Comparison of ENCODE assay signal across 26 cellular contexts in the genomic region with DNA sequence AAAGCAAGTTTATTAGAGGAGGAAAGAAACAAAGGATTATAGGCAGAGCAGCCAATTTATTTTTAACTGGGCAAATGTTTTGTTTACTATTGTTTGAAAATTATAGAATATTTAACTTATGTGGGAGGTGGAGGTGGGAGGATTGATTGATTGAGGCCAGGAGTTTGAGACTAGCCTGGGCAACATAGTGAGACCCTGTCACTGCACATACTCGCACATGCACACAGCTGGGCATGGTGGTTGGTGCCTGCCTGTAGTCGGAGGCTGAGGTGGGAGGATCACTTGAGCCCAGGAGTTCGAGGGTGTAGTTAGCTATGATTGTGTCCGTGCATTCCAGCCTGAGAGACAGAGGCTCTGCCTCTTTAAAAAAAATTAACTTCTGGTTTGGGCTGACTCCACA.
"Had no signal": no experiment of that assay in that cellular context is flagged by ENCODE, and none has a peak within 500 bp of the region (broad histone marks: within the 10 kb centered on the region; RNA-seq: fewer than 3 reads in every experiment).

No MANE protein-coding gene starts in this region.

- H3K36me3 ChIP-seq: esophagus squamous epithelium, left lung, lower lobe of right lung, neural progenitor cell, pancreas, suprapubic skin, thyroid gland, upper lobe of left lung, uterus had no signal

- H3K9me3 Mint-ChIP-seq: dendritic cell treated with granulocyte-macrophage colony-stimulating factor and Interleukin-4, amounts not matched to agents 40 ng/mL and 50 ng/mL, for 4 days; effector memory CD8-positive, alpha-beta T cell; immature natural killer cell; memory B cell; natural killer cell treated with Interleukin-12 subunit alpha and Interleukin-12 subunit beta and Interleukin-15 and Interleukin-18, amount 100 ng/mL, for 72 hours; stimulated activated effector memory CD8-positive, alpha-beta T cell treated with anti-CD3 and anti-CD28 coated beads, Interleukin-12 subunit alpha, Interleukin-12 subunit beta, amount 100 ng/mL, for 72 hours had no signal

- H3K27me3 ChIP-seq: esophagus squamous epithelium, left lung, neural progenitor cell, pancreas, suprapubic skin, thyroid gland, upper lobe of left lung, uterus had no signal

- DNase-seq: effector memory CD8-positive, alpha-beta T cell; esophagus squamous epithelium; foreskin fibroblast; immature natural killer cell; left lung; lower lobe of right lung; nucleus accumbens; pancreas; right cardiac atrium; stimulated activated CD4-positive, alpha-beta T cell treated with anti-CD3 and anti-CD28 coated beads, Interleukin-4, amount 100 ng/mL, for 1 hour; stimulated activated CD8-positive, alpha-beta memory T cell treated with anti-CD3 and anti-CD28 coated beads, Interleukin-4, amount 100 ng/mL, for 48 hours; stimulated activated naive CD8-positive, alpha-beta T cell treated with anti-CD3 and anti-CD28 coated beads, Interleukin-15, Interleukin-2, amounts not matched to agents 100 U/mL and 50 U/mL, for 24 hours; thyroid gland; upper lobe of left lung; uterus had no signal

- H3K27ac ChIP-seq: epithelial cell of prostate, esophagus squamous epithelium, left lung, lower lobe of right lung, neural progenitor cell, suprapubic skin, thyroid gland, upper lobe of left lung, uterus had no signal

- H3K27ac Mint-ChIP-seq: immature natural killer cell; natural killer cell treated with Interleukin-12 subunit alpha and Interleukin-12 subunit beta and Interleukin-15 and Interleukin-18, amount 100 ng/mL, for 72 hours; neural progenitor cell; progenitor cell of endocrine pancreas; stimulated activated effector memory CD8-positive, alpha-beta T cell treated with anti-CD3 and anti-CD28 coated beads, Interleukin-12 subunit alpha, Interleukin-12 subunit beta, amount 100 ng/mL, for 72 hours had no signal

- H3K4me3 ChIP-seq: esophagus squamous epithelium, left lung, lower lobe of right lung, neural progenitor cell, pancreas, smooth muscle cell, suprapubic skin, thyroid gland, upper lobe of left lung, uterus had no signal

- H3K9ac ChIP-seq: neural progenitor cell had no signal

- H3K4me3 Mint-ChIP-seq: dendritic cell treated with granulocyte-macrophage colony-stimulating factor and Interleukin-4, amounts not matched to agents 40 ng/mL and 50 ng/mL, for 4 days; memory B cell; mesothelial cell of epicardium; natural killer cell treated with Interleukin-12 subunit alpha and Interleukin-12 subunit beta and Interleukin-15 and Interleukin-18, amount 100 ng/mL, for 72 hours; neural progenitor cell; stimulated activated effector memory CD8-positive, alpha-beta T cell treated with anti-CD3 and anti-CD28 coated beads, Interleukin-12 subunit alpha, Interleukin-12 subunit beta, amount 100 ng/mL, for 72 hours had no signal

- H3K4me2 ChIP-seq: neural progenitor cell, smooth muscle cell had no signal

- FAIRE-seq: keratinocyte had no signal

- ATAC-seq: effector memory CD8-positive, alpha-beta T cell; left lung; lower lobe of right lung; natural killer cell treated with Interleukin-12 subunit alpha and Interleukin-12 subunit beta and Interleukin-15 and Interleukin-18, amount 100 ng/mL, for 72 hours; right cardiac atrium; stimulated activated effector memory CD8-positive, alpha-beta T cell treated with anti-CD3 and anti-CD28 coated beads, Interleukin-12 subunit alpha, Interleukin-12 subunit beta, amount 100 ng/mL, for 72 hours; stimulated activated naive CD8-positive, alpha-beta T cell treated with anti-CD3 and anti-CD28 coated beads, Interleukin-15, Interleukin-2, amounts not matched to agents 100 U/mL and 50 U/mL, for 24 hours had no signal

- H3K36me3 Mint-ChIP-seq: immature natural killer cell; natural killer cell treated with Interleukin-12 subunit alpha and Interleukin-12 subunit beta and Interleukin-15 and Interleukin-18, amount 100 ng/mL, for 72 hours; stimulated activated effector memory CD8-positive, alpha-beta T cell treated with anti-CD3 and anti-CD28 coated beads, Interleukin-12 subunit alpha, Interleukin-12 subunit beta, amount 100 ng/mL, for 72 hours had no signal

- H3K9me3 ChIP-seq: esophagus squamous epithelium, left lung, lower lobe of right lung, pancreas, suprapubic skin, thyroid gland, upper lobe of left lung, uterus had no signal

- H3K27me3 Mint-ChIP-seq: dendritic cell treated with granulocyte-macrophage colony-stimulating factor and Interleukin-4, amounts not matched to agents 40 ng/mL and 50 ng/mL, for 4 days; effector memory CD8-positive, alpha-beta T cell; memory B cell; natural killer cell treated with Interleukin-12 subunit alpha and Interleukin-12 subunit beta and Interleukin-15 and Interleukin-18, amount 100 ng/mL, for 72 hours; progenitor cell of endocrine pancreas had no signal

- H2AFZ ChIP-seq: neural progenitor cell had no signal
